ENCODE assay signal across 8 cellular contexts in the genomic region with DNA sequence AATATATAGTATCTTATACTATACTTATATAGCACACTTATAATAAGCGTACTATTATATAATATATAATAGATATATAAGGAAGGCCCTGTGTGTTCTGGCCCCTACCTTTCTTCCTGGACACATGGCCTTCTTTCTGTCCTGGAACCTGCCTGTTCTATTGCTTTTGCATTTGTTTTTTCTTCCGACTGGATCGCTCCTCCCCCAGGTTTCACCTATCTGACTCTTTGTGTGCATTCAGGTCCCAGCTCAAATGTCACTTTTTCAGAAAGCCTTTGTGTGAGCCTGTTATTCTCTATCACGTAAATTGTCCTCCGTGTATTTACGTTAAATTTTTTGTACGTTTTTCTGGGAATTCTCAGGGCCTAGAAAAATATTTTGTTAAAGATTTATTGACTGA. TPM values are rescaled to one million over a fixed set of nuclear protein-coding genes. Genes with fewer than 3 reads are reported as not detected.
DNase-seq lines count a peak whose midpoint lies in the region; ATAC-seq lines count a peak whose summit lies in the region.

No MANE protein-coding gene starts in this region.

- H3K4me3 ChIP-seq in ectodermal cell (ENCODE audit: insufficient read depth, low read depth, low read length) (peak overlapping the region; percentile 85), neuronal stem cell (ENCODE audit: low read length in 2 of 2) (peak overlapping the region in 1 of 2 donors; percentile 90)

- H3K23ac ChIP-seq in neuronal stem cell (ENCODE audit: low read depth, low read length, poor library complexity) = no peak overlapping the region

- peak overlapping the region; percentile 47 for H2AFZ ChIP-seq in neuronal stem cell (ENCODE audit: low read length)

- peak; percentile 84 for DNase-seq in DMS53 (lab: John Stamatoyannopoulos, UW)
- peak; percentile 69 for DNase-seq in NCI-H2107 treated with DMSO at 0.1 percent for 48 hours (lab: John Stamatoyannopoulos, UW; ENCODE audit: unreplicated experiment)
- DNase-seq in neuronal stem cell (ENCODE audit: low spot score) = no peak
- no peak for DNase-seq in central memory CD4-positive, alpha-beta T cell
- no peak for DNase-seq in AML-193 (lab: John Stamatoyannopoulos, UW)
- DNase-seq in midbrain (lab: John Stamatoyannopoulos, UW) = no peak

- no peak overlapping the region for H4K8ac ChIP-seq in neuronal stem cell (ENCODE audit: low read depth, low read length)

- H2BK5ac ChIP-seq in neuronal stem cell (ENCODE audit: low read length) = no peak overlapping the region

- no peak overlapping the region for H3K18ac ChIP-seq in neuronal stem cell (ENCODE audit: low read length)

- no peak overlapping the region for H4K91ac ChIP-seq in neuronal stem cell (ENCODE audit: low read depth, low read length, poor library complexity)

- no peak overlapping the region for H3K14ac ChIP-seq in neuronal stem cell (ENCODE audit: low read length)

- no peak overlapping the region for H2BK120ac ChIP-seq in neuronal stem cell (ENCODE audit: low read depth, low read length)

- 51 to 55% methylated on average over 6 of the region's 7 CpGs for WGBS in ectodermal cell, 2 experiments
- WGBS in neuronal stem cell (ENCODE audit: extremely low coverage in 2 of 2, insufficient read length in 2 of 2, insufficient replicate concordance in 1 of 2), 2 donors = no CpG with 5 or more reads among the region's 7 CpGs

- H2AK5ac ChIP-seq in neuronal stem cell (ENCODE audit: low read depth, low read length) = no peak overlapping the region

- no peak overlapping the region for H2BK12ac ChIP-seq in neuronal stem cell (ENCODE audit: low read length)

- no peak overlapping the region for H2BK15ac ChIP-seq in neuronal stem cell (ENCODE audit: low read length)

- H3K27me3 ChIP-seq in ectodermal cell (ENCODE audit: control insufficient read depth, insufficient read depth, low read length, poor library complexity, severe bottlenecking) (no peaks in the 10 kb centered on the region), neuronal stem cell (ENCODE audit: control insufficient read depth in 3 of 3, insufficient read depth in 3 of 3, low read depth in 1 of 3, low read length in 3 of 3) (no peaks in the 10 kb centered on the region)

- H3K27ac ChIP-seq in ectodermal cell (ENCODE audit: insufficient read depth, low read depth, low read length, poor library complexity, severe bottlenecking) = no peak overlapping the region
- H3K27ac ChIP-seq in neuronal stem cell (replicated peaks; ENCODE audit: low read length) = peak overlapping the region; percentile 79

- H3K4me1 ChIP-seq in ectodermal cell (ENCODE audit: control insufficient read depth, insufficient read depth, low read length) (no peaks in the 10 kb centered on the region), neuronal stem cell (ENCODE audit: control insufficient read depth in 2 of 2, insufficient read depth in 1 of 2, low read depth in 1 of 2, low read length in 2 of 2) (peaks cover 2 to 7% of the 10 kb centered on the region in 2 donors)

- peaks cover 11% of the 10 kb centered on the region for H3K79me1 ChIP-seq in neuronal stem cell (ENCODE audit: low read depth, low read length)

- H3K9me3 ChIP-seq in ectodermal cell (ENCODE audit: control insufficient read depth, low read length) (no peaks in the 10 kb centered on the region), neuronal stem cell (replicated peaks in 1 of 2; ENCODE audit: control insufficient read depth in 2 of 2, insufficient read depth in 1 of 2, low read depth in 1 of 2, low read length in 2 of 2) (no peaks in the 10 kb centered on the region)

- H3K36me3 ChIP-seq in ectodermal cell (ENCODE audit: control insufficient read depth, insufficient read depth, low read length) (no peaks in the 10 kb centered on the region), neuronal stem cell (replicated peaks in 1 of 2; ENCODE audit: control insufficient read depth in 2 of 2, insufficient read depth in 2 of 2, low read length in 2 of 2) (peaks cover 0 to 4% of the 10 kb centered on the region in 2 donors)

- ATAC-seq in HG03159 (IDR thresholded peaks at IDR 0.05; ENCODE audit: unreplicated experiment) = no peak

- no peak overlapping the region for H3K9ac ChIP-seq in neuronal stem cell (ENCODE audit: low read depth, low read length, poor library complexity)

- no peak overlapping the region for H3K4me2 ChIP-seq in neuronal stem cell (ENCODE audit: insufficient read depth, low read length, poor library complexity, severe bottlenecking)

- no peak overlapping the region for H3K4ac ChIP-seq in neuronal stem cell (ENCODE audit: low read length)

RNA-seq across cellular contexts. Expression of gene TRIM8, which starts 2.9 kb away (rescaled TPM):
- 61.1 TPM for polyA plus RNA-seq in ectodermal cell (2013, experiment 1 of 4)
- 59.1 TPM for polyA plus RNA-seq in ectodermal cell (2013, experiment 2 of 4)
- polyA plus RNA-seq in ectodermal cell (2013, experiment 3 of 4) = 48.5 TPM
- polyA plus RNA-seq in ectodermal cell (2013, experiment 4 of 4) = 46.9 TPM
- 33.0 TPM for polyA plus RNA-seq in neuronal stem cell (2013, experiment 1 of 2)
- 34.2 TPM for polyA plus RNA-seq in neuronal stem cell (2013, experiment 2 of 2)

Comparison
In these comparisons a context has a peak if more than half of its experiments do, and no peak if none do; other contexts are left out.
1. DNase-seq: peak in DMS53 (single experiment) and NCI-H2107 treated with DMSO at 0.1 percent for 48 hours (single experiment); none in neuronal stem cell (single experiment), central memory CD4-positive, alpha-beta T cell (single experiment), AML-193 (0 of 2) and midbrain (single experiment).